ENCODE assay signal across 22 cellular contexts in genomic region chr7:70706204-70706603, GRCh38.
DNase-seq lines count a peak whose midpoint lies in the region; ATAC-seq and TF ChIP-seq lines count a peak whose summit lies in the region.
"Had no signal": no experiment of that assay in that cellular context is flagged by ENCODE, and none has a peak within 500 bp of the region (broad histone marks: within the 10 kb centered on the region; RNA-seq: fewer than 3 reads in every experiment).

No MANE protein-coding gene starts in this region.

- H3K27me3 ChIP-seq in endodermal cell (ENCODE audit: control insufficient read depth, insufficient read depth, low read length, poor library complexity, severe bottlenecking), result no peaks in the 10 kb centered on the region
- H3K27me3 ChIP-seq: MG63, Peyer's patch had no signal

- peaks cover 42% of the 10 kb centered on the region for H3K4me1 ChIP-seq in endodermal cell (ENCODE audit: control insufficient read depth, insufficient read depth, low read length)

- no peak overlapping the region for H3K27ac Mint-ChIP-seq in endodermal cell

- peaks cover 11% of the 10 kb centered on the region for H3K27me3 Mint-ChIP-seq in endodermal cell (ENCODE audit: insufficient read depth)

- no peak overlapping the region for H3K4me3 Mint-ChIP-seq in endodermal cell

- no peak overlapping the region for H3K4me3 ChIP-seq in endodermal cell (ENCODE audit: low read length)
- H3K4me3 ChIP-seq: MG63, Peyer's patch had no signal

- H3K9ac ChIP-seq in endodermal cell (ENCODE audit: extremely low read depth, low read length, poor library complexity, severe bottlenecking), result no peak overlapping the region

- no peaks in the 10 kb centered on the region for H3K9me3 ChIP-seq in endodermal cell (ENCODE audit: control insufficient read depth, low read length)
- H3K9me3 ChIP-seq: MG63, Peyer's patch had no signal

- WGBS in endodermal cell (ENCODE audit: insufficient coverage in 1 of 2, insufficient read length in 1 of 2), 2 experiments, result 73 to 79% methylated on average over 4 of the region's 4 CpGs

- ATAC-seq in GM18870 (IDR thresholded peaks at IDR 0.05; ENCODE audit: unreplicated experiment) (no peak), GM21447 (IDR thresholded peaks at IDR 0.05; ENCODE audit: unreplicated experiment) (no peak)
- ATAC-seq: HCT116 had no signal

- H3K36me3 Mint-ChIP-seq in endodermal cell (ENCODE audit: low read depth), result peaks cover 19% of the 10 kb centered on the region

- no peak overlapping the region for H3K27ac ChIP-seq in endodermal cell (ENCODE audit: low read depth, low read length)
- H3K27ac ChIP-seq: 22Rv1, C4-2B, HL-60, Peyer's patch had no signal

- peaks cover 70% of the 10 kb centered on the region for H3K4me1 Mint-ChIP-seq in endodermal cell

- no peak for TF ChIP-seq CTCF in endodermal cell (conservative IDR thresholded peaks at IDR 0.05)

- DNase-seq in DMS 273 (lab: John Stamatoyannopoulos, UW; ENCODE audit: unreplicated experiment), result peak; percentile 58
- DNase-seq in DMS 273 treated with DMSO at 0.1 percent for 48 hours (lab: John Stamatoyannopoulos, UW), result no peak
- peak; percentile 61 for DNase-seq in NCI-H69 (lab: John Stamatoyannopoulos, UW)
- peak; percentile 80 for DNase-seq in endodermal cell
- no peak for DNase-seq in AG08395 (ENCODE audit: low spot score)
- no peak for DNase-seq in HCEC 1CT
- DNase-seq: COR-L47, GDM1, KBM-7, MG63, NCI-H187, NCI-H446, NCI-H82, Peyer's patch, Right ventricle myocardium superior, T-helper 2 cell had no signal

- no peaks in the 10 kb centered on the region for H3K9me3 Mint-ChIP-seq in endodermal cell

- H3K36me3 ChIP-seq in endodermal cell (ENCODE audit: control insufficient read depth, insufficient read depth, low read length), result peaks cover 62% of the 10 kb centered on the region
- H3K36me3 ChIP-seq: Peyer's patch had no signal

Comparison
In these comparisons a context has a peak if more than half of its experiments do, and no peak if none do; other contexts are left out.
1. DNase-seq: peak in DMS 273 (single experiment), NCI-H69 (single experiment) and endodermal cell (single experiment); none in DMS 273 treated with DMSO at 0.1 percent for 48 hours (single experiment), AG08395 (single experiment) and HCEC 1CT (single experiment).